ENCODE assay signal across 9 cellular contexts in genomic region chr9:110626109-110626829, GRCh38. TPM values are rescaled to one million over a fixed set of nuclear protein-coding genes. Genes with fewer than 3 reads are reported as not detected.
A peak's percentile ranks its signal among the peaks of the same experiment; 100 is the strongest.
DNase-seq lines count a peak whose midpoint lies in the region; ATAC-seq and TF ChIP-seq lines count a peak whose summit lies in the region.
"Had no signal": no experiment of that assay in that cellular context is flagged by ENCODE, and none has a peak within 500 bp of the region (broad histone marks: within the 10 kb centered on the region; RNA-seq: fewer than 3 reads in every experiment).

No MANE protein-coding gene starts in this region.

- H3K36me3 Mint-ChIP-seq in endothelial cell (ENCODE audit: low read depth, unreplicated experiment), result no peaks in the 10 kb centered on the region

- H3K27ac ChIP-seq in mammary epithelial cell (ENCODE audit: insufficient read depth, low read depth, low read length), result no peak overlapping the region

- 78% methylated on average over 9 of the region's 9 CpGs for WGBS in mammary epithelial cell (ENCODE audit: low coverage, missing lambda C conversion rate)

- H3K9me3 Mint-ChIP-seq in endothelial cell (ENCODE audit: unreplicated experiment), result no peaks in the 10 kb centered on the region

- no peak overlapping the region for H3K9ac ChIP-seq in mammary epithelial cell (ENCODE audit: insufficient read depth, low read length)

- DNase-seq in AG04449 (ENCODE audit: low read depth, low spot score) (peak; percentile 92), mammary epithelial cell (peak; percentile 60), endothelial cell (ENCODE audit: low spot score) (no peak), NCI-H526 treated with DMSO at 0.1 percent for 48 hours (lab: John Stamatoyannopoulos, UW) (no peak), cerebellar cortex (ENCODE audit: low spot score) (no peak), hippocampal formation (lab: John Stamatoyannopoulos, UW) (no peak)

- no peak overlapping the region for H3K27ac Mint-ChIP-seq in endothelial cell (ENCODE audit: unreplicated experiment)

- no peaks in the 10 kb centered on the region for H3K79me2 ChIP-seq in mammary epithelial cell (ENCODE audit: insufficient read depth, low read length)

- H3K36me3 ChIP-seq in mammary epithelial cell (ENCODE audit: insufficient read depth, low read length), result no peaks in the 10 kb centered on the region
- H3K36me3 ChIP-seq: ascending aorta had no signal

- intact Hi-C loops in mammary epithelial cell (cut with micrococcal nuclease), result no loop called here

- H3K27me3 Mint-ChIP-seq in endothelial cell (ENCODE audit: unreplicated experiment), result no peaks in the 10 kb centered on the region

- CTCF ChIA-PET in AG04449 (lab: Yijun Ruan, JAX), result interaction anchor here (1.0 to 1.5 kb wide), 2 partner anchors 193 to 199 kb away, joined by 3 to 7 read pairs; no protein-coding TSS in a partner anchor
- CTCF ChIA-PET in mammary epithelial cell (lab: Charles Lee; ENCODE audit: low non-redundant PET), result interaction anchor here (0.6 kb wide), 1 partner anchor 443 kb away, joined by 3 read pairs; no protein-coding TSS in a partner anchor

- no peak overlapping the region for H3K4me3 Mint-ChIP-seq in endothelial cell (ENCODE audit: unreplicated experiment)

- no peaks in the 10 kb centered on the region for H3K4me1 Mint-ChIP-seq in endothelial cell (ENCODE audit: unreplicated experiment)

- BruUV-seq in mammary epithelial cell (replicated peaks; lab: Mats Ljungman, UMichigan), result no TSS peak

- ATAC-seq in GM19324 (IDR thresholded peaks at IDR 0.05; ENCODE audit: low FRiP score, unreplicated experiment) (peak; percentile 67), HG03139 (IDR thresholded peaks at IDR 0.05; ENCODE audit: unreplicated experiment) (peak; percentile 94)

- no peaks in the 10 kb centered on the region for H4K20me1 ChIP-seq in mammary epithelial cell (ENCODE audit: insufficient read depth, low read length)

- no peaks in the 10 kb centered on the region for H3K27me3 ChIP-seq in mammary epithelial cell (ENCODE audit: insufficient read depth, low read length)
- H3K27me3 ChIP-seq: ascending aorta had no signal

- no peaks in the 10 kb centered on the region for H3K9me3 ChIP-seq in mammary epithelial cell (replicated peaks; ENCODE audit: insufficient read depth, low read length)
- H3K9me3 ChIP-seq: ascending aorta had no signal

- no peak overlapping the region for H3K4me2 ChIP-seq in mammary epithelial cell (ENCODE audit: insufficient read depth, low read depth, low read length)

- peak overlapping the region; percentile 3 for H2AFZ ChIP-seq in mammary epithelial cell (ENCODE audit: low read depth, low read length)

- POLR2A ChIA-PET in AG04449 (lab: Yijun Ruan, JAX), result no interaction called here

- H3K4me1 ChIP-seq in mammary epithelial cell (ENCODE audit: insufficient read depth, low read length), result no peaks in the 10 kb centered on the region
- H3K4me1 ChIP-seq: ascending aorta had no signal

- no peak overlapping the region for H3K4me3 ChIP-seq in AG04449 (ENCODE audit: low read depth, low read length)
- no peak overlapping the region for H3K4me3 ChIP-seq in mammary epithelial cell (replicated peaks in 1 of 3; ENCODE audit: insufficient read depth in 1 of 3, low read depth in 2 of 3, low read length in 3 of 3)
- H3K4me3 ChIP-seq: ascending aorta had no signal

- in situ Hi-C loops in mammary epithelial cell (cut with MboI; ENCODE audit: low sequenced_read_pairs in 2 of 2), result loop anchor here (10.0 kb wide), 2 partner anchors 181 to 441 kb away; no protein-coding TSS in a partner anchor

- no peak for TF ChIP-seq CTCF in AG04449 (IDR thresholded peaks at IDR 0.05; ENCODE audit: insufficient read depth, low read length, missing control alignments)
- TF ChIP-seq CTCF in mammary epithelial cell (conservative IDR thresholded peaks at IDR 0.05 in 1 of 2, IDR thresholded peaks at IDR 0.05 in 1 of 2; ENCODE audit: extremely low read depth in 1 of 2, insufficient read depth in 1 of 2, low read depth in 1 of 2, low read length in 2 of 2), result no peak
- TF ChIP-seq CTCF in endothelial cell (IDR thresholded peaks at IDR 0.05; ENCODE audit: unreplicated experiment), result no peak

- dilution Hi-C loops in mammary epithelial cell (cut with HindIII; ENCODE audit: low sequenced_read_pairs), result no loop called here

RNA-seq across cellular contexts. Expression of gene MUSK, which starts 42.3 kb away (rescaled TPM):
- total RNA-seq in mammary epithelial cell, result not detected
- polyA plus RNA-seq in mammary epithelial cell, result not detected
- polyA minus RNA-seq in mammary epithelial cell, result not detected
- total RNA-seq in endothelial cell (ENCODE audit: unreplicated experiment), result not detected
- total RNA-seq: ascending aorta had no signal

RNA-seq across cellular contexts. Expression of gene SVEP1, which starts 46.7 kb away (rescaled TPM):
- total RNA-seq in mammary epithelial cell, result 10 to 100 TPM in 1 of 2 donors, 1 to 10 TPM in 1; 4.5 to 29.8 TPM
- polyA plus RNA-seq in mammary epithelial cell, result 1.2 TPM
- polyA minus RNA-seq in mammary epithelial cell, result 8.5 TPM
- total RNA-seq in endothelial cell (ENCODE audit: unreplicated experiment), result 0.08 TPM

Comparison
In these comparisons a context has a peak if more than half of its experiments do, and no peak if none do; other contexts are left out.
1. DNase-seq: peak in AG04449 (single experiment) and mammary epithelial cell (single experiment); none in endothelial cell (single experiment), NCI-H526 treated with DMSO at 0.1 percent for 48 hours (single experiment), cerebellar cortex (single experiment) and hippocampal formation (0 of 2).